In the genomic region with DNA sequence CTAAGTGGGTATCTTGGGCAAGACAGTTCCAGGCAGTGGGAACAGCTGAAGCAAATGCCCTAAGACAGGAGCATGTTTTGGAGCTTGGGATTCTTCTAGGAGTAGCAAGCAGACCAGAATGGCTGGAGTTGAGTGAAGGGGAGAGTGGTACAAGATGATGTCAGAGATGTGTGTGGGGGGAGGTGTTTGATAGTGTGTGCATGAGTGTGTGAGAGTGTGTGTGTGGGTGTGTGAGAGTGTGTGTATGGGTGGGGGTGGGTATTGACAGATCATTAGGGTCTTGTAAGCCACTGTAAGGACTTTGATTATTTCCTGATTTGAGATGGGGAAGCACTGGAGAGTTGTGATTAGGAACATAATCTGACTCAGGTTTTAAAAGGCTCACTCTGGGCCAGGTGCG, we compare ENCODE assay signal across 27 cellular contexts.
DNase-seq lines count a peak whose midpoint lies in the region; ATAC-seq, FAIRE-seq and TF ChIP-seq lines count a peak whose summit lies in the region.
"Had no signal": no experiment of that assay in that cellular context is flagged by ENCODE, and none has a peak within 500 bp of the region (broad histone marks: within the 10 kb centered on the region; RNA-seq: fewer than 3 reads in every experiment).

No MANE protein-coding gene starts in this region.

- H3K27me3 Mint-ChIP-seq in T-helper 17 cell, result peaks cover 35% of the 10 kb centered on the region

- no peaks in the 10 kb centered on the region for H4K20me1 ChIP-seq in IMR-90 (ENCODE audit: insufficient read depth, low read length)
- H4K20me1 ChIP-seq: BLaER1 treated with 17β-estradiol and CSF1 and Interleukin-3, amounts not matched to agents 10 nM and 100 nM had no signal

- no peak overlapping the region for H2BK15ac ChIP-seq in IMR-90 (ENCODE audit: low read depth, low read length)

- peak overlapping the region; percentile 37 for H2BK5ac ChIP-seq in IMR-90 (ENCODE audit: low read depth, low read length, poor library complexity, severe bottlenecking)

- H3K4me3 ChIP-seq in HEK293 (ENCODE audit: low read depth, low read length) (no peak overlapping the region), IMR-90 (ENCODE audit: insufficient read depth, low read depth, low read length) (no peak overlapping the region), esophagus muscularis mucosa (no peak overlapping the region)
- H3K4me3 ChIP-seq: A549; BLaER1 treated with 17β-estradiol and CSF1 and Interleukin-3, amounts not matched to agents 10 nM and 100 nM; GM12878; GM23338 had no signal

- H3K27ac ChIP-seq in HEK293 (ENCODE audit: extremely low read depth, low read depth, low read length) (no peak overlapping the region), IMR-90 (ENCODE audit: insufficient read depth, low read length) (no peak overlapping the region), esophagus muscularis mucosa (replicated peaks in 1 of 4) (no peak overlapping the region)
- H3K27ac ChIP-seq: A549; BLaER1 treated with 17β-estradiol and CSF1 and Interleukin-3, amounts not matched to agents 10 nM and 100 nM had no signal

- H3K18ac ChIP-seq in IMR-90 (ENCODE audit: low read depth, low read length), result no peak overlapping the region

- TF ChIP-seq RAD21 in IMR-90 (IDR thresholded peaks at IDR 0.05; ENCODE audit: low read length), result no peak

- TF ChIP-seq POLR2A in IMR-90 (IDR thresholded peaks at IDR 0.05; ENCODE audit: low read depth, low read length), result no peak
- no peak for TF ChIP-seq POLR2A in esophagus muscularis mucosa (IDR thresholded peaks at IDR 0.05; ENCODE audit: low read depth)

- H2AFZ ChIP-seq in IMR-90 (replicated peaks; ENCODE audit: low read length, poor library complexity), result no peak overlapping the region

- POLR2A ChIA-PET in HEK293 (lab: Yijun Ruan, JAX) (no interaction called here), IMR-90 (lab: Charles Lee; ENCODE audit: unreplicated experiment) (no interaction called here)

- dilution Hi-C loops in IMR-90 (cut with HindIII; ENCODE audit: low sequenced_read_pairs, unreplicated experiment), result no loop called here

- no peak overlapping the region for H3K4me2 ChIP-seq in IMR-90 (ENCODE audit: low read depth, low read length)
- H3K4me2 ChIP-seq: A549; BLaER1 treated with 17β-estradiol and CSF1 and Interleukin-3, amounts not matched to agents 10 nM and 100 nM; GM23338 had no signal

- FAIRE-seq in urothelium cell line (lab: Jason Lieb, UNC) (peak; percentile 42), frontal cortex (lab: Jason Lieb, UNC) (no peak)
- FAIRE-seq: D721Med, GM12878, GM19239 had no signal

- no peaks in the 10 kb centered on the region for H3K36me3 ChIP-seq in HEK293 (ENCODE audit: control insufficient read depth in 2 of 2, insufficient read depth in 1 of 2, low read length in 2 of 2)
- no peaks in the 10 kb centered on the region for H3K36me3 ChIP-seq in IMR-90 (ENCODE audit: control insufficient read depth, insufficient read depth, low read length)
- no peaks in the 10 kb centered on the region for H3K36me3 ChIP-seq in esophagus muscularis mucosa
- H3K36me3 ChIP-seq: BE2C; BLaER1 treated with 17β-estradiol and CSF1 and Interleukin-3, amounts not matched to agents 10 nM and 100 nM had no signal

- intact Hi-C loops in IMR-90 (cut with micrococcal nuclease), result no loop called here
- intact Hi-C loops in esophagus muscularis mucosa (cut with DNase I), result no loop called here

- peaks cover 2% of the 10 kb centered on the region; the same call in 1 of the 2 replicates for H3K27me3 ChIP-seq in IMR-90 (ENCODE audit: control insufficient read depth, insufficient read depth, low read length)
- no peaks in the 10 kb centered on the region for H3K27me3 ChIP-seq in esophagus muscularis mucosa
- H3K27me3 ChIP-seq: BE2C; BLaER1 treated with 17β-estradiol and CSF1 and Interleukin-3, amounts not matched to agents 10 nM and 100 nM had no signal

- 100% methylated on average over 1 of the region's 1 CpG; no CpG with 5 or more reads in 1 of the 2 experiments for WGBS in IMR-90 (ENCODE audit: extremely low coverage in 2 of 2, insufficient read length in 1 of 2), 2 experiments
- 100% methylated on average over 1 of the region's 1 CpG for whole genome bisulfite sequencing in esophagus muscularis mucosa

- no peak overlapping the region for H4K8ac ChIP-seq in IMR-90 (ENCODE audit: low read depth in 2 of 2, low read length in 2 of 2)

- no peak overlapping the region for H3K4me3 Mint-ChIP-seq in T-helper 17 cell
- H3K4me3 Mint-ChIP-seq: CD14-positive monocyte; CD4-positive, alpha-beta T cell; CD8-positive, alpha-beta memory T cell; GM23338; H9; HFFc6 had no signal

- no peak overlapping the region for H3K9ac ChIP-seq in IMR-90 (ENCODE audit: low read depth, low read length)
- H3K9ac ChIP-seq: BLaER1 treated with 17β-estradiol and CSF1 and Interleukin-3, amounts not matched to agents 10 nM and 100 nM had no signal

- no peaks in the 10 kb centered on the region for H3K79me1 ChIP-seq in IMR-90 (ENCODE audit: low read depth in 1 of 2, low read length in 2 of 2)

- H2BK120ac ChIP-seq in IMR-90 (ENCODE audit: low read depth, low read length), result no peak overlapping the region

- H3K4me1 Mint-ChIP-seq in T-helper 17 cell, result peaks cover 2% of the 10 kb centered on the region
- H3K4me1 Mint-ChIP-seq: CD14-positive monocyte; CD8-positive, alpha-beta memory T cell; GM23338; H9 had no signal

- H3K4me1 ChIP-seq in HEK293 (ENCODE audit: control insufficient read depth, insufficient read depth, low read length) (no peaks in the 10 kb centered on the region), IMR-90 (ENCODE audit: control insufficient read depth, insufficient read depth, low read length) (no peaks in the 10 kb centered on the region), esophagus muscularis mucosa (no peaks in the 10 kb centered on the region)
- H3K4me1 ChIP-seq: A549; BLaER1 treated with 17β-estradiol and CSF1 and Interleukin-3, amounts not matched to agents 10 nM and 100 nM had no signal

- no peak overlapping the region for H4K5ac ChIP-seq in IMR-90 (ENCODE audit: low read depth, low read length)

- 0 out of 2 replicates have a peak, but pooled peaks cover 5% of the 10 kb centered on the region for H3K9me1 ChIP-seq in IMR-90 (ENCODE audit: insufficient read depth, low read length)

- H3K56ac ChIP-seq in IMR-90 (ENCODE audit: extremely low read depth, insufficient read depth, low read length), result 0 out of 2 replicates have a peak overlapping the region, but pooled peaks have one; percentile 11

- no peak overlapping the region for H2BK20ac ChIP-seq in IMR-90 (ENCODE audit: low read depth, low read length)

- H3K36me3 Mint-ChIP-seq in T-helper 17 cell (ENCODE audit: low read depth), result peaks cover 4% of the 10 kb centered on the region
- H3K36me3 Mint-ChIP-seq: CD14-positive monocyte; CD8-positive, alpha-beta memory T cell had no signal

- no peak for ATAC-seq in IMR-90 (ENCODE audit: low read depth)
- ATAC-seq in T-helper 17 cell, result no peak
- ATAC-seq: GM12878, GM23338, HCT116 had no signal

- no peak overlapping the region for H4K91ac ChIP-seq in IMR-90 (ENCODE audit: insufficient read depth, low read depth, low read length)

- CTCF ChIA-PET in HEK293 (lab: Yijun Ruan, JAX) (no interaction called here), IMR-90 (lab: Yijun Ruan, JAX) (interaction anchor here (0.5 kb wide), 1 partner anchor 323 kb away, joined by 4 read pairs; no protein-coding TSS in a partner anchor)

- H3K9me3 ChIP-seq in HEK293 (ENCODE audit: control insufficient read depth, insufficient read depth, low read depth, low read length), result no peaks in the 10 kb centered on the region; the same call in 1 of the 2 replicates
- H3K9me3 ChIP-seq in IMR-90 (ENCODE audit: control insufficient read depth, insufficient read depth, low read length), result peaks cover 7% of the 10 kb centered on the region
- peaks cover 0 to 8% (median 7%) of the 10 kb centered on the region in 4 donors for H3K9me3 ChIP-seq in esophagus muscularis mucosa
- H3K9me3 ChIP-seq in T-helper 17 cell (ENCODE audit: control insufficient read depth, low read length, poor library complexity, severe bottlenecking), result no peaks in the 10 kb centered on the region
- H3K9me3 ChIP-seq: A549, BE2C had no signal

- H3K4ac ChIP-seq in IMR-90 (ENCODE audit: low read depth, low read length), result no peak overlapping the region

- no peak for DNase-seq in IMR-90
- peak; percentile 86 for DNase-seq in esophagus muscularis mucosa (ENCODE audit: extremely low spot score)
- DNase-seq in urothelium cell line (ENCODE audit: low spot score), result no peak
- no peak for DNase-seq in frontal cortex (ENCODE audit: low spot score in 2 of 2)
- no peak for DNase-seq in T-helper 17 cell
- no peak for DNase-seq in SW 1271 (lab: John Stamatoyannopoulos, UW)
- DNase-seq: 8988T; ACHN; AML-193; BE2C; CD4-positive, alpha-beta T cell; CD8-positive, alpha-beta memory T cell; DMS 273 treated with DMSO at 0.1 percent for 48 hours; DMS79; EL; GDM1; H9; HFFc6 had no signal

- in situ Hi-C loops in IMR-90 (cut with MboI; ENCODE audit: low sequenced_read_pairs), result no loop called here

- no TSS peak for BruUV-seq in IMR-90 (replicated peaks; lab: Mats Ljungman, UMichigan)

- H2AK5ac ChIP-seq in IMR-90 (ENCODE audit: low read depth, low read length), result no peak overlapping the region

- TF ChIP-seq CTCF in HEK293 (tag by site-specific recombination; IDR thresholded peaks at IDR 0.05), result no peak
- no peak for TF ChIP-seq CTCF in IMR-90 (conservative IDR thresholded peaks at IDR 0.05; ENCODE audit: low read depth, low read length)
- no peak for TF ChIP-seq CTCF in esophagus muscularis mucosa (IDR thresholded peaks at IDR 0.05)

- H3K23ac ChIP-seq in IMR-90 (ENCODE audit: low read depth, low read length), result no peak overlapping the region

- no peak for TF ChIP-seq EP300 in esophagus muscularis mucosa (IDR thresholded peaks at IDR 0.05)

- H3K27ac Mint-ChIP-seq in T-helper 17 cell, result no peak overlapping the region
- H3K27ac Mint-ChIP-seq: CD14-positive monocyte; CD4-positive, alpha-beta T cell; CD8-positive, alpha-beta memory T cell; GM23338; H9; HFFc6 had no signal

- no peak overlapping the region for H3K14ac ChIP-seq in IMR-90 (replicated peaks; ENCODE audit: low read depth, low read length)

- H2AK9ac ChIP-seq in IMR-90 (replicated peaks; ENCODE audit: low read depth, low read length, poor library complexity), result no peak overlapping the region

TF ChIP-seq in HEK293, 187 proteins besides CTCF, POLR2A, EP300 and RAD21 (continues in another document):
- TF ChIP-seq ZNF623 (tag by site-specific recombination; IDR thresholded peaks at IDR 0.05) (no peak), ZFHX2 (tag by site-specific recombination; conservative IDR thresholded peaks at IDR 0.05) (peak; percentile 98)

TF ChIP-seq in IMR-90, 13 proteins besides CTCF, POLR2A, EP300 and RAD21 (continues in another document):
- TF ChIP-seq, protein P1, sequence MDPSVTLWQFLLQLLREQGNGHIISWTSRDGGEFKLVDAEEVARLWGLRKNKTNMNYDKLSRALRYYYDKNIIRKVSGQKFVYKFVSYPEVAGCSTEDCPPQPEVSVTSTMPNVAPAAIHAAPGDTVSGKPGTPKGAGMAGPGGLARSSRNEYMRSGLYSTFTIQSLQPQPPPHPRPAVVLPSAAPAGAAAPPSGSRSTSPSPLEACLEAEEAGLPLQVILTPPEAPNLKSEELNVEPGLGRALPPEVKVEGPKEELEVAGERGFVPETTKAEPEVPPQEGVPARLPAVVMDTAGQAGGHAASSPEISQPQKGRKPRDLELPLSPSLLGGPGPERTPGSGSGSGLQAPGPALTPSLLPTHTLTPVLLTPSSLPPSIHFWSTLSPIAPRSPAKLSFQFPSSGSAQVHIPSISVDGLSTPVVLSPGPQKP (IDR thresholded peaks at IDR 0.05; ENCODE audit: borderline replicate concordance, low read depth, low read length), result no peak
- no peak for TF ChIP-seq RCOR1 (IDR thresholded peaks at IDR 0.05; ENCODE audit: insufficient replicate concordance, low read length)
